9 cellular contexts compared by ENCODE assay signal in the genomic region with DNA sequence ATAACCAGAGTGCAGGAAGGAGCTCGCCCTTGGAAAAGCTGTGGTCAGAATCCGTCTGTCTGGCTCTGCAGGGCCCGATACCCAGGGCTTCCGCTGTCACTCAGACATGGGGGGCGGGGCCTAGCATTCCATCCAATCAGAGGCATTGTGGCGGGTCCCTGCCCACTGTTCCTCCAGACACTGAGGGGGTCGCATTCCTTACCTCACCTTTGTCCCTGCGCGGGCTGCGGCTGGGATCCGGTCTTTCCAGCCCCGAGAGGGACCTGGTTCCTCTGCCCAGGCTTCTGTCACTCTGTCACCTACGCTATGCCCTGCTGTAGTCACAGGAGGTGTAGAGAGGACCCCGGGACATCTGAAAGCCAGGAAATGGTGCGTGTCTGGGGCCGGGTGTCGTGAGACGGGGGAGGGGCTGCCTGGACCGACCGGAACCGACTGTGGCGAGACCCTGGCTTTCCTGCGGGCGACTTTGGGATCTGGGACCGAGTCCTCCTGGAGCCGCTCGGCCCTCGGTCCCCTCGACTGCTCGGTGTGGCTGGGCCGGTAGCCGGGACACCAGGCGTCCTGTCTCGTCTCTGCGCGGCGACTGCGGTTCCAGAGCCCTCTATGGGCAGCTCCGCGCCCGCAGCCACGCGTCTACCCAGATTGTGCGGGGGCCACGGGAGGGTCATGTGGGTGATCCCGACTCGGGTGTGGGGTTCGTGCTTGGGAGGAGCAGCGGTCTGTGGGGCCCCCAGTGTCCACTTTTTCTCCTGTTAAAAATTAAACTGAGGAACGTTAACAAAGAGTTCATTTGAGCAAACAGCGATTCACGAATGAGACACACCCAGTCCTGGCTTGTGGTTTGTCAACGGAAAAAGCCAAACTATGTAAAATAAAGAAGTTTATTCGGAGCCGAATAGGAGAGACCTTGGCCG. TPM values are rescaled to one million over a fixed set of nuclear protein-coding genes. Genes with fewer than 3 reads are reported as not detected.
A peak's percentile ranks its signal among the peaks of the same experiment; 100 is the strongest.
DNase-seq lines count a peak whose midpoint lies in the region; ATAC-seq lines count a peak whose summit lies in the region.
"Had no signal": no experiment of that assay in that cellular context is flagged by ENCODE, and none has a peak within 500 bp of the region (broad histone marks: within the 10 kb centered on the region; RNA-seq: fewer than 3 reads in every experiment).

Gene ZNF69 (plus strand): TSS at position 165 of the 914 bp plus-strand sequence. CDS start 142 bp downstream, at position 307.

- no peaks in the 10 kb centered on the region for H3K36me3 Mint-ChIP-seq in activated CD4-positive, alpha-beta T cell treated with anti-CD3 and anti-CD28 coated beads for 36 hours (ENCODE audit: low read depth)

- H3K9me3 Mint-ChIP-seq in activated CD4-positive, alpha-beta T cell treated with anti-CD3 and anti-CD28 coated beads for 36 hours (ENCODE audit: low read depth): no peaks in the 10 kb centered on the region

- POLR2A ChIA-PET in activated CD4-positive, alpha-beta T cell treated with anti-CD3 and anti-CD28 coated beads for 36 hours (lab: Charles Lee): interaction anchor here (0.6 kb wide), 1 partner anchor 275 kb away, joined by 10 read pairs; the partner anchor contains the start of gene ZNF136

- DNase-seq in NCI-H510A treated with DMSO at 0.1 percent for 48 hours (lab: John Stamatoyannopoulos, UW) (peak; percentile 36), NCI-H510A (lab: John Stamatoyannopoulos, UW) (no peak), NCI-H2196 (lab: John Stamatoyannopoulos, UW; ENCODE audit: unreplicated experiment) (peak; percentile 3), cortex of kidney (lab: John Stamatoyannopoulos, UW) (peak; percentile 36), NCI-H1436 (lab: John Stamatoyannopoulos, UW) (no peak)
- DNase-seq in activated CD4-positive, alpha-beta T cell treated with anti-CD3 and anti-CD28 coated beads for 36 hours: peak; percentile 78
- peak; percentile 30 to 44 for DNase-seq in stimulated activated CD4-positive, alpha-beta T cell treated with anti-CD3 and anti-CD28 coated beads, Interleukin-15, amount 100 ng/mL, for 1 hour (ENCODE audit: low read depth in 1 of 2, low spot score in 1 of 2)

- H3K27ac ChIP-seq in layer of hippocampus (ENCODE audit: low read depth, low read length): peak within 1 kb of the TSS; percentile 70
- H3K27ac ChIP-seq: C4-2B had no signal

- H3K4me1 Mint-ChIP-seq in activated CD4-positive, alpha-beta T cell treated with anti-CD3 and anti-CD28 coated beads for 36 hours: peaks cover 20% of the 10 kb centered on the region

- H3K27ac Mint-ChIP-seq in activated CD4-positive, alpha-beta T cell treated with anti-CD3 and anti-CD28 coated beads for 36 hours: peak within 1 kb of the TSS; percentile 84

- ATAC-seq in activated CD4-positive, alpha-beta T cell treated with anti-CD3 and anti-CD28 coated beads for 36 hours: peak; percentile 92

- no peaks in the 10 kb centered on the region for H3K27me3 ChIP-seq in layer of hippocampus (ENCODE audit: control insufficient read depth, insufficient read depth, low read length)

- peak within 1 kb of the TSS; percentile 83 for H3K4me3 Mint-ChIP-seq in activated CD4-positive, alpha-beta T cell treated with anti-CD3 and anti-CD28 coated beads for 36 hours

- no peaks in the 10 kb centered on the region for H3K27me3 Mint-ChIP-seq in activated CD4-positive, alpha-beta T cell treated with anti-CD3 and anti-CD28 coated beads for 36 hours

- CTCF ChIA-PET in activated CD4-positive, alpha-beta T cell treated with anti-CD3 and anti-CD28 coated beads for 36 hours (lab: Charles Lee): interaction anchor here (2.4 kb wide), 1 partner anchor 90 kb away, joined by 6 read pairs; the partner anchor contains the start of gene ZNF491

- intact Hi-C loops in activated CD4-positive, alpha-beta T cell treated with anti-CD3 and anti-CD28 coated beads for 36 hours (cut with DNase I, micrococcal nuclease): loop anchor here in 1 of 2 experiments (1.0 kb wide), 1 partner anchor 36 kb away; no protein-coding TSS in a partner anchor

RNA-seq across cellular contexts. Expression of gene ZNF69, which starts in this region (rescaled TPM):
- total RNA-seq in activated CD4-positive, alpha-beta T cell treated with anti-CD3 and anti-CD28 coated beads for 36 hours: 1 to 10 TPM; 2.4 to 2.5 TPM

Comparison
In these comparisons a context has a peak if more than half of its experiments do, and no peak if none do; other contexts are left out.
1. DNase-seq: peak in NCI-H510A treated with DMSO at 0.1 percent for 48 hours (single experiment), NCI-H2196 (single experiment), activated CD4-positive, alpha-beta T cell treated with anti-CD3 and anti-CD28 coated beads for 36 hours (single experiment), cortex of kidney (single experiment) and stimulated activated CD4-positive, alpha-beta T cell treated with anti-CD3 and anti-CD28 coated beads, Interleukin-15, amount 100 ng/mL, for 1 hour (2 of 2); none in NCI-H510A (single experiment) and NCI-H1436 (single experiment).